17 cellular contexts compared by ENCODE assay signal in the genomic region with DNA sequence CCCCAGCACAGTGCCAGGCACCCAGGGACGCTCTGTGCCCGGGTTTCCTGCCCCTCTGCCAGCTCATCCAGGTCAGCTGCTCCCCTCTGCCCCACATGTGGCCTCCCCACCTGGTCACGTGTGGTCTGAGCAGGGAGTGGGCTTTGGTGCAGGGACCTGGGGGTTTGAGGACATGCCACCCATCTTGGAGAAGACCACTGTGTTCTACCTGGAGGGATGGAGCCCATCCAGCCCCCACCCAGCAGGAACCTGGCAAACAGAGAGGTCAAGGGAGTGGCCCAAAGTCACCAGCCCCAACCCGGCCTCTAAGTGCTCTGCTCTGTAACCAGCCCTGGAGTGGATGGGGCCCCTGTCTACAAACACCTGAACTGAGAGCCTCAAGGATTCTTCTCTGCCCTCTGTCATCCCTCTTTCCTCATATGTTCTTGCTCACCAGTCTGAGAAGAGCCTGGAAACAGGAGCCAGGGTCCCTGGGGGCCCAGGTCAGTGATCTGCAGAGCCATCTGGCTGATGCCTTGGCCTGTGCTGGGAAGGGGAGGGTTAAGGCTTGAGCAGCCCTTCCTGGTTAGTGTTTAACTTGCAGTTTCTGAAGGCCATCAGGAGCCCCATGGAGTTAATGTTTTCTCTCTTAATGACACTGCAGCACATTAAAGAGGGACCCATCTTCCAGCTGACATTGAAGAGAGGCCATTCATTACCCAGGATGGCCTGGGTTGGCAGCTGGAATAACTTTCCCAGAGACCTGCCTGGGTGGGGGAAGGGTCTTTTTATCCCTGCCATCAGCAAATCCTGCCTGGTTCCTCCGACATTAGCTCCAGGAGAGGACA.
DNase-seq lines count a peak whose midpoint lies in the region; ATAC-seq, FAIRE-seq and TF ChIP-seq lines count a peak whose summit lies in the region.
"Had no signal": no experiment of that assay in that cellular context is flagged by ENCODE, and none has a peak within 500 bp of the region (broad histone marks: within the 10 kb centered on the region; RNA-seq: fewer than 3 reads in every experiment).

No MANE protein-coding gene starts in this region.

- H3K4me1 ChIP-seq in pancreas = no peaks in the 10 kb centered on the region
- H3K4me1 ChIP-seq in thyroid gland = no peaks in the 10 kb centered on the region

- intact Hi-C loops in pancreas (cut with DNase I) (no loop called here), thyroid gland (cut with DNase I) (no loop called here)

- DNase-seq in DMS153 (lab: John Stamatoyannopoulos, UW) (peak; percentile 65), DMS153 treated with DMSO at 0.1 percent for 48 hours (lab: John Stamatoyannopoulos, UW; ENCODE audit: unreplicated experiment) (no peak), NCI-H2227 treated with DMSO at 0.1 percent for 48 hours (lab: John Stamatoyannopoulos, UW) (peak; percentile 85), coronary artery (ENCODE audit: low spot score) (peak; percentile 35), pancreas (no peak), middle frontal gyrus (ENCODE audit: extremely low spot score, low spot score) (no peak), thyroid gland (no peak), T-helper 2 cell (no peak)
- DNase-seq: activated CD8-positive, alpha-beta memory T cell treated with anti-CD3 and anti-CD28 coated beads, Interleukin-2, amount 50 U/mL, for 4 hours; IMR-90; nucleus accumbens; stimulated activated CD4-positive, alpha-beta T cell treated with anti-CD3 and anti-CD28 coated beads, Interleukin-4, amount 100 ng/mL, for 4 hours had no signal

- 67 to 72% methylated on average over 5 of the region's 5 CpGs for WGBS in pancreas, 2 donors
- WGBS in thyroid gland, 2 donors = 51 to 68% methylated on average over 5 of the region's 5 CpGs

- TF ChIP-seq CTCF in coronary artery (IDR thresholded peaks at IDR 0.05) (no peak), pancreas (IDR thresholded peaks at IDR 0.05) (no peak), thyroid gland (IDR thresholded peaks at IDR 0.05) (no peak)

- H3K27me3 ChIP-seq in pancreas (no peaks in the 10 kb centered on the region), thyroid gland (no peaks in the 10 kb centered on the region)

- no peak for FAIRE-seq in pancreas (lab: Jason Lieb, UNC)
- FAIRE-seq: G401.6 had no signal

- H3K36me3 ChIP-seq in pancreas (no peaks in the 10 kb centered on the region), thyroid gland (no peaks in the 10 kb centered on the region)

- H3K4me3 ChIP-seq in coronary artery = no peak overlapping the region
- H3K4me3 ChIP-seq in pancreas = no peak overlapping the region
- no peak overlapping the region for H3K4me3 ChIP-seq in thyroid gland (replicated peaks in 1 of 3)
- H3K4me3 ChIP-seq: SK-N-MC had no signal

- ATAC-seq in pancreas = peak in 3 of 4 donors; percentile 62 to 77 (median 72)
- ATAC-seq: stimulated activated effector memory CD8-positive, alpha-beta T cell treated with anti-CD3 and anti-CD28 coated beads, Interleukin-12 subunit alpha, Interleukin-12 subunit beta, amount 100 ng/mL, for 72 hours had no signal

- no peak for TF ChIP-seq POLR2A in thyroid gland (IDR thresholded peaks at IDR 0.05)

- H3K27ac ChIP-seq in coronary artery (no peak overlapping the region), pancreas (no peak overlapping the region), thyroid gland (no peak overlapping the region)
- H3K27ac ChIP-seq: 22Rv1, SK-N-MC, VCaP had no signal

- no peaks in the 10 kb centered on the region for H3K9me3 ChIP-seq in pancreas
- H3K9me3 ChIP-seq in thyroid gland = no peaks in the 10 kb centered on the region

Comparison
In these comparisons a context has a peak if more than half of its experiments do, and no peak if none do; other contexts are left out.
1. DNase-seq: peak in DMS153 (single experiment), NCI-H2227 treated with DMSO at 0.1 percent for 48 hours (single experiment) and coronary artery (single experiment); none in DMS153 treated with DMSO at 0.1 percent for 48 hours (single experiment), pancreas (0 of 6), middle frontal gyrus (single experiment), thyroid gland (0 of 2) and T-helper 2 cell (0 of 5).